Comparison of ENCODE assay signal across 1 cellular context in the genomic region with DNA sequence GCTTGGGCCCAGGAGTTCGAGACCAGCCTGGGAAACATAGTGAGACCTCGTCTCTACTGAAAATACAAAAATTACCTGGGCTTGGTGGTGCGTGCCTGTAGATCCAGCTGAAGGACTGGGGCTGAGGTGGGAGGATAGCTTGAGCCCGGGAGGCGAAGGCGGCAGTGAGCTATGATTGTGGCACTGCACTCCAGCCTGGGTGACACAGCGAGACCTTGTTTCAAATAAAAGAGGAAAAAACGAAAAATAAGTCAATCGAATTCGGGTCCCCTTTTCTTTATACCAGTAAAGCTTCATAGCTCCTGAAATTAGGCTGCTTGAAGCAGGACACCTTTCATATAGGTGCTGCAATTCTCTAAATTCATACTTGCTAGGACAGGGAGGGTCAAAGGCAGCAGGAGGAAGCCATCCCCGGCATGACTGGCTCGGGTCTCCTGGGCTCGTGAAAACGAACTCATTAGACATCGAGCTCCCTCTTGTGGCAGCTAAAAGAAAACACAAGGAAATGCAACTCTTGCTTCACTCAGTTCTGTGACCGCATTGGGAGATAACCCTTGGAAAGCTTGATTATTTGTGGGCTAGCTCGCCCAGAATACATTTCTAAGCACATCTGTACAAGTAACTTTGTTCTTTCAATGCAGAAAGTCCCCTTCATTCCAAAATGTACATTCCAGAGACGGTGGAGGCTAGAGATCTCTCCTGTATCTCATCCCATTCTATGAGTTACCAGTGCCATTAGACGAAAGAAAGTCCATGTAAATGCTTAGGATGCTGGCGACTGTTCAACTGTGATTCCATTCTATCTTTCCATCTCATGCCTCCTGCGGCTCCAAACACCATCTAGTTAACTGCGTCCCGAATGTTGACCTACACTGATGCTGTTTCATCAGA.
A peak's percentile ranks its signal among the peaks of the same experiment; 100 is the strongest.
TF ChIP-seq lines count a peak whose summit lies in the region.

No MANE protein-coding gene starts in this region.

TF ChIP-seq in K562, 482 proteins besides CTCF, POLR2A, EP300 and RAD21 (continued from another document and continues in another):
- TF ChIP-seq, protein P1, sequence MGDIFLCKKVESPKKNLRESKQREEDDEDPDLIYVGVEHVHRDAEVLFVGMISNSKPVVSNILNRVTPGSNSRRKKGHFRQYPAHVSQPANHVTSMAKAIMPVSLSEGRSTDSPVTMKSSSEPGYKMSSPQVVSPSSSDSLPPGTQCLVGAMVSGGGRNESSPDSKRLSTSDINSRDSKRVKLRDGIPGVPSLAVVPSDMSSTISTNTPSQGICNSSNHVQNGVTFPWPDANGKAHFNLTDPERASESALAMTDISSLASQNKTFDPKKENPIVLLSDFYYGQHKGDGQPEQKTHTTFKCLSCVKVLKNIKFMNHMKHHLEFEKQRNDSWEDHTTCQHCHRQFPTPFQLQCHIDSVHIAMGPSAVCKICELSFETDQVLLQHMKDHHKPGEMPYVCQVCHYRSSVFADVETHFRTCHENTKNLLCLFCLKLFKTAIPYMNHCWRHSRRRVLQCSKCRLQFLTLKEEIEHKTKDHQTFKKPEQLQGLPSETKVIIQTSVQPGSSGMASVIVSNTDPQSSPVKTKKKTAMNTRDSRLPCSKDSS (IDR thresholded peaks at IDR 0.05; ENCODE audit: low read depth, partially characterized antibody) = no peak
- TF ChIP-seq CHD2 (IDR thresholded peaks at IDR 0.05; ENCODE audit: low read depth, low read length) (no peak), MIER1 (IDR thresholded peaks at IDR 0.05; ENCODE audit: low read depth) (no peak), TCF3 (CRISPR knock-in tag; IDR thresholded peaks at IDR 0.05) (no peak), JUND (IDR thresholded peaks at IDR 0.05; ENCODE audit: borderline replicate concordance, low read depth, low read length) (peak; percentile 59; the same call in 1 of the 2 replicates), JUND (tag; IDR thresholded peaks at IDR 0.05; ENCODE audit: borderline replicate concordance, low read depth, low read length) (peak; percentile 59; the same call in 1 of the 3 replicates), MYBL2 (IDR thresholded peaks at IDR 0.05; ENCODE audit: low read depth) (no peak), MYBL2 (CRISPR knock-in tag; IDR thresholded peaks at IDR 0.05; ENCODE audit: borderline replicate concordance) (no peak), FOXA1 (IDR thresholded peaks at IDR 0.05; ENCODE audit: borderline replicate concordance) (no peak), NR1H2 (CRISPR knock-in tag; IDR thresholded peaks at IDR 0.05) (no peak), HBP1 (CRISPR knock-in tag; IDR thresholded peaks at IDR 0.05) (no peak), YY1 (IDR thresholded peaks at IDR 0.05; ENCODE audit: borderline replicate concordance in 1 of 3, control insufficient read depth in 1 of 3, extremely low read depth in 1 of 3, insufficient read depth in 3 of 3, insufficient read length in 1 of 3, insufficient replicate concordance in 2 of 3, low read depth in 1 of 3, low read length in 2 of 3) (peak in 2 of 3 experiments; percentile 21 to 45), IRF9 (tag; IDR thresholded peaks at IDR 0.05) (peak; percentile 40; the same call in 1 of the 2 replicates), E4F1 (CRISPR knock-in tag; IDR thresholded peaks at IDR 0.05; ENCODE audit: borderline replicate concordance) (no peak), ZBTB7A (IDR thresholded peaks at IDR 0.05; ENCODE audit: borderline replicate concordance, control insufficient read depth, low read depth, low read length) (peak; percentile 59; the same call in 1 of the 2 replicates), BRD4 (IDR thresholded peaks at IDR 0.05) (no peak), KAT8 (IDR thresholded peaks at IDR 0.05; ENCODE audit: low read depth) (no peak), GATA2 (CRISPR knock-in tag; IDR thresholded peaks at IDR 0.05) (peak; percentile 43; the same call in 1 of the 2 replicates), FOXK2 (conservative IDR thresholded peaks at IDR 0.05 in 1 of 2, IDR thresholded peaks at IDR 0.05 in 1 of 2; ENCODE audit: low read depth in 2 of 2) (peak; percentile 29 to 44; a peak in 2 of 4 replicates), CGGBP1 (CRISPR knock-in tag; IDR thresholded peaks at IDR 0.05) (no peak), MECOM (CRISPR knock-in tag; IDR thresholded peaks at IDR 0.05) (no peak), SP1 (CRISPR knock-in tag; IDR thresholded peaks at IDR 0.05) (no peak), GTF3C2 (IDR thresholded peaks at IDR 0.05; ENCODE audit: borderline replicate concordance, extremely low read depth, insufficient read length) (no peak), HINFP (tag; conservative IDR thresholded peaks at IDR 0.05; ENCODE audit: low read depth) (no peak), RCOR1 (IDR thresholded peaks at IDR 0.05; ENCODE audit: borderline replicate concordance in 1 of 2, low read depth in 2 of 2, low read length in 2 of 2) (peak in 1 of 2 experiments; percentile 70; a peak in 2 of 4 replicates), MYC (IDR thresholded peaks at IDR 0.05; ENCODE audit: low read depth, low read length) (peak; percentile 47; the same call in 1 of the 2 replicates), MYC (CRISPR knock-in tag; IDR thresholded peaks at IDR 0.05; ENCODE audit: borderline replicate concordance, low read depth) (0 out of 2 replicates have a peak, but pooled peaks have one; percentile 30), SRSF3 (IDR thresholded peaks at IDR 0.05; ENCODE audit: insufficient read depth, low read length) (no peak)
- TF ChIP-seq, protein P2, sequence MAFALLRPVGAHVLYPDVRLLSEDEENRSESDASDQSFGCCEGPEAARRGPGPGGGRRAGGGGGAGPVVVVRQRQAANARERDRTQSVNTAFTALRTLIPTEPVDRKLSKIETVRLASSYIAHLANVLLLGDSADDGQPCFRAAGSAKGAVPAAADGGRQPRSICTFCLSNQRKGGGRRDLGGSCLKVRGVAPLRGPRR (CRISPR knock-in tag; IDR thresholded peaks at IDR 0.05) = no peak
- TF ChIP-seq, protein P3, sequence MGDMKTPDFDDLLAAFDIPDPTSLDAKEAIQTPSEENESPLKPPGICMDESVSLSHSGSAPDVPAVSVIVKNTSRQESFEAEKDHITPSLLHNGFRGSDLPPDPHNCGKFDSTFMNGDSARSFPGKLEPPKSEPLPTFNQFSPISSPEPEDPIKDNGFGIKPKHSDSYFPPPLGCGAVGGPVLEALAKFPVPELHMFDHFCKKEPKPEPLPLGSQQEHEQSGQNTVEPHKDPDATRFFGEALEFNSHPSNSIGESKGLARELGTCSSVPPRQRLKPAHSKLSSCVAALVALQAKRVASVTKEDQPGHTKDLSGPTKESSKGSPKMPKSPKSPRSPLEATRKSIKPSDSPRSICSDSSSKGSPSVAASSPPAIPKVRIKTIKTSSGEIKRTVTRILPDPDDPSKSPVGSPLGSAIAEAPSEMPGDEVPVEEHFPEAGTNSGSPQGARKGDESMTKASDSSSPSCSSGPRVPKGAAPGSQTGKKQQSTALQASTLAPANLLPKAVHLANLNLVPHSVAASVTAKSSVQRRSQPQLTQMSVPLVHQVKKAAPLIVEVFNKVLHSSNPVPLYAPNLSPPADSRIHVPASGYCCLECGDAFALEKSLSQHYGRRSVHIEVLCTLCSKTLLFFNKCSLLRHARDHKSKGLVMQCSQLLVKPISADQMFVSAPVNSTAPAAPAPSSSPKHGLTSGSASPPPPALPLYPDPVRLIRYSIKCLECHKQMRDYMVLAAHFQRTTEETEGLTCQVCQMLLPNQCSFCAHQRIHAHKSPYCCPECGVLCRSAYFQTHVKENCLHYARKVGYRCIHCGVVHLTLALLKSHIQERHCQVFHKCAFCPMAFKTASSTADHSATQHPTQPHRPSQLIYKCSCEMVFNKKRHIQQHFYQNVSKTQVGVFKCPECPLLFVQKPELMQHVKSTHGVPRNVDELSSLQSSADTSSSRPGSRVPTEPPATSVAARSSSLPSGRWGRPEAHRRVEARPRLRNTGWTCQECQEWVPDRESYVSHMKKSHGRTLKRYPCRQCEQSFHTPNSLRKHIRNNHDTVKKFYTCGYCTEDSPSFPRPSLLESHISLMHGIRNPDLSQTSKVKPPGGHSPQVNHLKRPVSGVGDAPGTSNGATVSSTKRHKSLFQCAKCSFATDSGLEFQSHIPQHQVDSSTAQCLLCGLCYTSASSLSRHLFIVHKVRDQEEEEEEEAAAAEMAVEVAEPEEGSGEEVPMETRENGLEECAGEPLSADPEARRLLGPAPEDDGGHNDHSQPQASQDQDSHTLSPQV (IDR thresholded peaks at IDR 0.05) = peak; percentile 81
- TF ChIP-seq, protein P4, sequence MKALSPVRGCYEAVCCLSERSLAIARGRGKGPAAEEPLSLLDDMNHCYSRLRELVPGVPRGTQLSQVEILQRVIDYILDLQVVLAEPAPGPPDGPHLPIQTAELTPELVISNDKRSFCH (CRISPR knock-in tag; IDR thresholded peaks at IDR 0.05) = no peak
- TF ChIP-seq, protein P4 (tag; IDR thresholded peaks at IDR 0.05) = no peak
- TF ChIP-seq, protein P5, sequence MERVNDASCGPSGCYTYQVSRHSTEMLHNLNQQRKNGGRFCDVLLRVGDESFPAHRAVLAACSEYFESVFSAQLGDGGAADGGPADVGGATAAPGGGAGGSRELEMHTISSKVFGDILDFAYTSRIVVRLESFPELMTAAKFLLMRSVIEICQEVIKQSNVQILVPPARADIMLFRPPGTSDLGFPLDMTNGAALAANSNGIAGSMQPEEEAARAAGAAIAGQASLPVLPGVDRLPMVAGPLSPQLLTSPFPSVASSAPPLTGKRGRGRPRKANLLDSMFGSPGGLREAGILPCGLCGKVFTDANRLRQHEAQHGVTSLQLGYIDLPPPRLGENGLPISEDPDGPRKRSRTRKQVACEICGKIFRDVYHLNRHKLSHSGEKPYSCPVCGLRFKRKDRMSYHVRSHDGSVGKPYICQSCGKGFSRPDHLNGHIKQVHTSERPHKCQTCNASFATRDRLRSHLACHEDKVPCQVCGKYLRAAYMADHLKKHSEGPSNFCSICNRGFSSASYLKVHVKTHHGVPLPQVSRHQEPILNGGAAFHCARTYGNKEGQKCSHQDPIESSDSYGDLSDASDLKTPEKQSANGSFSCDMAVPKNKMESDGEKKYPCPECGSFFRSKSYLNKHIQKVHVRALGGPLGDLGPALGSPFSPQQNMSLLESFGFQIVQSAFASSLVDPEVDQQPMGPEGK (CRISPR knock-in tag; IDR thresholded peaks at IDR 0.05; ENCODE audit: borderline replicate concordance) = no peak
